ENCODE assay signal across 1 cellular context in genomic region chr12:85277900-85278597, GRCh38.
TF ChIP-seq lines count a peak whose summit lies in the region.

No MANE protein-coding gene starts in this region.

TF ChIP-seq in GM23338, 12 proteins besides CTCF, POLR2A, EP300 and RAD21 (continued from another document):
- TF ChIP-seq ZNF462 (CRISPR knock-in tag; IDR thresholded peaks at IDR 0.05), result no peak
- no peak for TF ChIP-seq ZNF114 (CRISPR knock-in tag; IDR thresholded peaks at IDR 0.05)
- no peak for TF ChIP-seq JUNB (IDR thresholded peaks at IDR 0.05; ENCODE audit: unreplicated experiment)
- TF ChIP-seq ETS1 (IDR thresholded peaks at IDR 0.05), result no peak
- no peak for TF ChIP-seq CREB1 (CRISPR knock-in tag; IDR thresholded peaks at IDR 0.05; ENCODE audit: low read depth)
